8 cellular contexts compared by ENCODE assay signal in genomic region chr6:32609731-32610640, GRCh38.
DNase-seq lines count a peak whose midpoint lies in the region; ATAC-seq, FAIRE-seq and TF ChIP-seq lines count a peak whose summit lies in the region.

No MANE protein-coding gene starts in this region.

- TF ChIP-seq EP300 in Ishikawa (IDR thresholded peaks at IDR 0.05; ENCODE audit: borderline replicate concordance): no peak

- peak; percentile 76 for ATAC-seq in GM21825 (IDR thresholded peaks at IDR 0.05; ENCODE audit: unreplicated experiment)

- TF ChIP-seq RAD21 in Ishikawa (IDR thresholded peaks at IDR 0.05; ENCODE audit: low read depth): no peak

- peak overlapping the region; percentile 68 for H3K27ac ChIP-seq in caudate nucleus (ENCODE audit: low read depth, low read length)

- FAIRE-seq in islet of Langerhans (lab: Jason Lieb, UNC): peak; percentile 27

- peak; percentile 0 for DNase-seq in NCI-H146 (lab: John Stamatoyannopoulos, UW)
- no peak for DNase-seq in NCI-H146 treated with DMSO at 0.1 percent for 48 hours (lab: John Stamatoyannopoulos, UW; ENCODE audit: unreplicated experiment)
- peak; percentile 24 to 97 (median 50) for DNase-seq in T-helper 1 cell
- peak in 31 of 61 donors; percentile 0 to 78 (median 32) for DNase-seq in caudate nucleus (lab: John Stamatoyannopoulos, UW)
- peak; percentile 41 for DNase-seq in stimulated activated CD4-positive, alpha-beta T cell treated with anti-CD3 and anti-CD28 coated beads, Interleukin-1b, Interleukin-23, amount 100 ng/mL, for 48 hours

TF ChIP-seq in Ishikawa, 13 proteins besides CTCF, POLR2A, EP300 and RAD21:
- TF ChIP-seq USF1 (IDR thresholded peaks at IDR 0.05) (no peak), MAX (IDR thresholded peaks at IDR 0.05) (no peak), TAF1 (IDR thresholded peaks at IDR 0.05; ENCODE audit: low read depth) (no peak), CREB1 (IDR thresholded peaks at IDR 0.05; ENCODE audit: low read depth) (peak; percentile 53; the same call in 1 of the 2 replicates), EGR1 (IDR thresholded peaks at IDR 0.05) (no peak)
